8 cellular contexts compared by ENCODE assay signal in genomic region chr3:184289426-184289938, GRCh38. TPM values are rescaled to one million over a fixed set of nuclear protein-coding genes. Genes with fewer than 3 reads are reported as not detected.
DNase-seq lines count a peak whose midpoint lies in the region; ATAC-seq and TF ChIP-seq lines count a peak whose summit lies in the region.

No MANE protein-coding gene starts in this region.

- H3K36me3 ChIP-seq in left lung: no peaks in the 10 kb centered on the region

- no peaks in the 10 kb centered on the region for H3K4me1 ChIP-seq in left lung

- no peak overlapping the region for H3K4me3 ChIP-seq in left lung

- DNase-seq in AG08396 (ENCODE audit: low spot score) (peak; percentile 77), NCI-H226 (peak; percentile 26), cerebellar cortex (ENCODE audit: low spot score) (peak; percentile 72), left lung (peak in 1 of 2 donors; percentile 82)
- DNase-seq in stimulated activated CD8-positive, alpha-beta memory T cell treated with anti-CD3 and anti-CD28 coated beads, Interleukin-15, amount 100 ng/mL, for 24 hours (ENCODE audit: low read depth): peak; percentile 28

- H3K27ac ChIP-seq in left lung: no peak overlapping the region

- ATAC-seq in GM21786 (IDR thresholded peaks at IDR 0.05; ENCODE audit: unreplicated experiment) (peak; percentile 45), left lung (peak; percentile 80), GM18868 (IDR thresholded peaks at IDR 0.05; ENCODE audit: unreplicated experiment) (no peak)
- ATAC-seq in activated CD4-positive, CD25-positive, alpha-beta regulatory T cell treated with anti-CD3 and anti-CD28 coated beads, Interleukin-2, amount 50 U/mL, for 24 hours: peak; percentile 50 to 74

- peak; percentile 52 to 53 for TF ChIP-seq CTCF in left lung (IDR thresholded peaks at IDR 0.05)

- H3K27me3 ChIP-seq in left lung: peaks cover 6 to 28% of the 10 kb centered on the region in 2 donors

- intact Hi-C loops in left lung (cut with DNase I): no loop called here

- H3K9me3 ChIP-seq in left lung: no peaks in the 10 kb centered on the region

RNA-seq across cellular contexts. Expression of gene PSMD2, which starts 9.6 kb away (rescaled TPM):
- total RNA-seq in left lung: 100 to 1,000 TPM; 195 to 263 TPM

RNA-seq across cellular contexts. Expression of gene ECE2, which starts 13.7 kb away (rescaled TPM):
- not detected for total RNA-seq in left lung

RNA-seq across cellular contexts. Expression of gene EIF4G1, which starts 24.9 kb away (rescaled TPM):
- total RNA-seq in left lung: 100 to 1,000 TPM; 336 to 406 TPM

RNA-seq across cellular contexts. Expression of gene CAMK2N2, which starts 28.1 kb away (rescaled TPM):
- total RNA-seq in left lung: 1 to 10 TPM in 1 of 2 donors, under 1 TPM in 1; 0.34 to 1.0 TPM

RNA-seq across cellular contexts. Expression of gene EEF1AKMT4, which starts 40.0 kb away (rescaled TPM):
- 1 to 10 TPM; 4.6 to 6.5 TPM for total RNA-seq in left lung
